12 cellular contexts compared by ENCODE assay signal in genomic region chr9:95807326-95807947, GRCh38.
DNase-seq lines count a peak whose midpoint lies in the region; ATAC-seq and TF ChIP-seq lines count a peak whose summit lies in the region.
"Had no signal": no experiment of that assay in that cellular context is flagged by ENCODE, and none has a peak within 500 bp of the region (broad histone marks: within the 10 kb centered on the region; RNA-seq: fewer than 3 reads in every experiment).

No MANE protein-coding gene starts in this region.

- WGBS in mesenchymal stem cell = 9% methylated on average over 5 of the region's 5 CpGs

- H2AFZ ChIP-seq in mesenchymal stem cell (ENCODE audit: low read depth, low read length) = no peak overlapping the region

- H3K4me3 ChIP-seq in mesenchymal stem cell (ENCODE audit: insufficient read depth in 1 of 2, low read depth in 1 of 2, low read length in 2 of 2) (no peak overlapping the region), tibial artery (no peak overlapping the region)
- H3K4me3 ChIP-seq: pancreas had no signal

- H2BK5ac ChIP-seq in mesenchymal stem cell (ENCODE audit: low read depth, low read length, poor library complexity, severe bottlenecking) = no peak overlapping the region

- no peak overlapping the region for H4K8ac ChIP-seq in mesenchymal stem cell (ENCODE audit: low read length)

- TF ChIP-seq CTCF in tibial artery (IDR thresholded peaks at IDR 0.05) = no peak

- peak overlapping the region; percentile 81 for H4K91ac ChIP-seq in mesenchymal stem cell (ENCODE audit: low read length)

- peak overlapping the region in 1 of 2 experiments; percentile 90 for H3K14ac ChIP-seq in mesenchymal stem cell (ENCODE audit: low read length in 2 of 2)

- H3K4me1 ChIP-seq in mesenchymal stem cell (ENCODE audit: control insufficient read depth, insufficient read depth, low read depth, low read length) = peaks cover 3% of the 10 kb centered on the region
- peaks cover 0 to 51% (median 21%) of the 10 kb centered on the region in 4 donors for H3K4me1 ChIP-seq in tibial artery
- H3K4me1 ChIP-seq: pancreas had no signal

- H3K9me3 ChIP-seq in mesenchymal stem cell (ENCODE audit: control insufficient read depth, low read length) (no peaks in the 10 kb centered on the region), tibial artery (no peaks in the 10 kb centered on the region)
- H3K9me3 ChIP-seq: pancreas had no signal

- peak overlapping the region in 1 of 2 experiments; percentile 96 for H3K4ac ChIP-seq in mesenchymal stem cell (ENCODE audit: low read depth in 1 of 2, low read length in 2 of 2)

- H3K4me2 ChIP-seq in mesenchymal stem cell (ENCODE audit: low read length, poor library complexity, severe bottlenecking) = no peak overlapping the region

- H2AK5ac ChIP-seq in mesenchymal stem cell (ENCODE audit: low read length, severe bottlenecking) = no peak overlapping the region

- no peak overlapping the region for H2BK15ac ChIP-seq in mesenchymal stem cell (ENCODE audit: low read depth, poor library complexity, severe bottlenecking)

- ATAC-seq in HG02588 (IDR thresholded peaks at IDR 0.05; ENCODE audit: unreplicated experiment) = peak; percentile 45

- H3K9ac ChIP-seq in mesenchymal stem cell (ENCODE audit: low read length) = no peak overlapping the region

- H3K23ac ChIP-seq in mesenchymal stem cell (ENCODE audit: low read length in 2 of 2) = no peak overlapping the region

- H2BK12ac ChIP-seq in mesenchymal stem cell (ENCODE audit: low read length in 2 of 2) = peak overlapping the region; percentile 9 to 99

- peak overlapping the region; percentile 7 to 99 for H3K18ac ChIP-seq in mesenchymal stem cell (ENCODE audit: low read depth in 1 of 2, low read length in 2 of 2)

- H3K27ac ChIP-seq in mesenchymal stem cell (ENCODE audit: low read length, poor library complexity, severe bottlenecking) (peak overlapping the region; percentile 6), tibial artery (peak overlapping the region; percentile 58 to 62)
- H3K27ac ChIP-seq: pancreas had no signal

- peaks cover 0 to 3% of the 10 kb centered on the region in 2 experiments for H3K27me3 ChIP-seq in mesenchymal stem cell (ENCODE audit: control insufficient read depth in 1 of 2, insufficient read depth in 1 of 2, low read length in 2 of 2)
- no peaks in the 10 kb centered on the region for H3K27me3 ChIP-seq in tibial artery
- H3K27me3 ChIP-seq: pancreas had no signal

- H3K36me3 ChIP-seq in mesenchymal stem cell (ENCODE audit: control insufficient read depth in 1 of 2, insufficient read depth in 2 of 2, low read depth in 1 of 2, low read length in 2 of 2) = no peaks in the 10 kb centered on the region
- no peaks in the 10 kb centered on the region for H3K36me3 ChIP-seq in tibial artery
- H3K36me3 ChIP-seq: pancreas had no signal

- no peak overlapping the region for H2BK120ac ChIP-seq in mesenchymal stem cell (ENCODE audit: low read depth, low read length)

- no peaks in the 10 kb centered on the region for H3K79me1 ChIP-seq in mesenchymal stem cell (replicated peaks; ENCODE audit: low read length, poor library complexity, severe bottlenecking)

- DNase-seq in brain pericyte (ENCODE audit: low read depth, low spot score) (peak; percentile 66), mesenchymal stem cell (peak; percentile 95), tibial artery (peak; percentile 34 to 73), NCI-H128 (lab: John Stamatoyannopoulos, UW; ENCODE audit: unreplicated experiment) (no peak), kidney tubule cell (ENCODE audit: low spot score) (no peak)
- DNase-seq in stimulated activated CD8-positive, alpha-beta memory T cell treated with anti-CD3 and anti-CD28 coated beads, Interleukin-4, amount 100 ng/mL, for 48 hours = no peak
- DNase-seq: CD4-positive, alpha-beta memory T cell; GDM1; mammary epithelial cell; pancreas; stimulated activated CD4-positive, alpha-beta T cell treated with anti-CD3 and anti-CD28 coated beads, Interleukin-4, amount 100 ng/mL, for 1 hour had no signal

- intact Hi-C loops in tibial artery (cut with DNase I; ENCODE audit: low total_unique reads) = no loop called here

Comparison
In these comparisons a context has a peak if more than half of its experiments do, and no peak if none do; other contexts are left out.
1. DNase-seq: peak in brain pericyte (single experiment), mesenchymal stem cell (single experiment) and tibial artery (2 of 2); none in NCI-H128 (single experiment), stimulated activated CD8-positive, alpha-beta memory T cell treated with anti-CD3 and anti-CD28 coated beads, Interleukin-4, amount 100 ng/mL, for 48 hours (single experiment) and kidney tubule cell (single experiment).